1 cellular context compared by ENCODE assay signal in the genomic region with DNA sequence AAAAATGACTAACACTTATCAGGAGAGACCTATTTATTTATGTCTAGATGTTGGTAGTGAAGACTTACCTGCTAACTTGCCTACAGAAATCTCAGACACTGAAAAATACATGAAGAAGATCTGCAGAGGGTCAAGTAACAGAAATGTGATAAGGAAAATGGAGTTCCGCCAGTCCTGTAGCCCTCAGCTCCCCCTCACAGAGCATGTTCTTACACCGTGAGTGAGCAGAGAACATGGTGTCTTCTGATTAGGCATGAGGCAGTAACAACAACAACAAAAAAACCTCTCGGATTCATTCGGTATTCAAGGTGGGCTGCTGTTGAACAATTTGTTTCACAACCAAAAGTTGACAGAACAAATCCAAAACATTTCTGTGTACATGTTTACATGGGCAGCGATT.
TF ChIP-seq lines count a peak whose summit lies in the region.

No MANE protein-coding gene starts in this region.

TF ChIP-seq in H1, 55 proteins besides CTCF, POLR2A, EP300 and RAD21:
- TF ChIP-seq JUN (IDR thresholded peaks at IDR 0.05; ENCODE audit: low read depth, low read length) (no peak), SRF (IDR thresholded peaks at IDR 0.05; ENCODE audit: low read depth, low read length) (no peak), JUND (IDR thresholded peaks at IDR 0.05; ENCODE audit: low read length) (no peak), SUZ12 (IDR thresholded peaks at IDR 0.05; ENCODE audit: low read length) (no peak), CHD1 (IDR thresholded peaks at IDR 0.05; ENCODE audit: low read depth, low read length) (no peak), CREB1 (IDR thresholded peaks at IDR 0.05) (no peak)
- TF ChIP-seq, protein P1, sequence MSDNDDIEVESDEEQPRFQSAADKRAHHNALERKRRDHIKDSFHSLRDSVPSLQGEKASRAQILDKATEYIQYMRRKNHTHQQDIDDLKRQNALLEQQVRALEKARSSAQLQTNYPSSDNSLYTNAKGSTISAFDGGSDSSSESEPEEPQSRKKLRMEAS (IDR thresholded peaks at IDR 0.05), result no peak
- TF ChIP-seq, protein P2, sequence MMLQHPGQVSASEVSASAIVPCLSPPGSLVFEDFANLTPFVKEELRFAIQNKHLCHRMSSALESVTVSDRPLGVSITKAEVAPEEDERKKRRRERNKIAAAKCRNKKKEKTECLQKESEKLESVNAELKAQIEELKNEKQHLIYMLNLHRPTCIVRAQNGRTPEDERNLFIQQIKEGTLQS (IDR thresholded peaks at IDR 0.05; ENCODE audit: insufficient read depth, low read depth, low read length), result no peak
- TF ChIP-seq, protein P3, sequence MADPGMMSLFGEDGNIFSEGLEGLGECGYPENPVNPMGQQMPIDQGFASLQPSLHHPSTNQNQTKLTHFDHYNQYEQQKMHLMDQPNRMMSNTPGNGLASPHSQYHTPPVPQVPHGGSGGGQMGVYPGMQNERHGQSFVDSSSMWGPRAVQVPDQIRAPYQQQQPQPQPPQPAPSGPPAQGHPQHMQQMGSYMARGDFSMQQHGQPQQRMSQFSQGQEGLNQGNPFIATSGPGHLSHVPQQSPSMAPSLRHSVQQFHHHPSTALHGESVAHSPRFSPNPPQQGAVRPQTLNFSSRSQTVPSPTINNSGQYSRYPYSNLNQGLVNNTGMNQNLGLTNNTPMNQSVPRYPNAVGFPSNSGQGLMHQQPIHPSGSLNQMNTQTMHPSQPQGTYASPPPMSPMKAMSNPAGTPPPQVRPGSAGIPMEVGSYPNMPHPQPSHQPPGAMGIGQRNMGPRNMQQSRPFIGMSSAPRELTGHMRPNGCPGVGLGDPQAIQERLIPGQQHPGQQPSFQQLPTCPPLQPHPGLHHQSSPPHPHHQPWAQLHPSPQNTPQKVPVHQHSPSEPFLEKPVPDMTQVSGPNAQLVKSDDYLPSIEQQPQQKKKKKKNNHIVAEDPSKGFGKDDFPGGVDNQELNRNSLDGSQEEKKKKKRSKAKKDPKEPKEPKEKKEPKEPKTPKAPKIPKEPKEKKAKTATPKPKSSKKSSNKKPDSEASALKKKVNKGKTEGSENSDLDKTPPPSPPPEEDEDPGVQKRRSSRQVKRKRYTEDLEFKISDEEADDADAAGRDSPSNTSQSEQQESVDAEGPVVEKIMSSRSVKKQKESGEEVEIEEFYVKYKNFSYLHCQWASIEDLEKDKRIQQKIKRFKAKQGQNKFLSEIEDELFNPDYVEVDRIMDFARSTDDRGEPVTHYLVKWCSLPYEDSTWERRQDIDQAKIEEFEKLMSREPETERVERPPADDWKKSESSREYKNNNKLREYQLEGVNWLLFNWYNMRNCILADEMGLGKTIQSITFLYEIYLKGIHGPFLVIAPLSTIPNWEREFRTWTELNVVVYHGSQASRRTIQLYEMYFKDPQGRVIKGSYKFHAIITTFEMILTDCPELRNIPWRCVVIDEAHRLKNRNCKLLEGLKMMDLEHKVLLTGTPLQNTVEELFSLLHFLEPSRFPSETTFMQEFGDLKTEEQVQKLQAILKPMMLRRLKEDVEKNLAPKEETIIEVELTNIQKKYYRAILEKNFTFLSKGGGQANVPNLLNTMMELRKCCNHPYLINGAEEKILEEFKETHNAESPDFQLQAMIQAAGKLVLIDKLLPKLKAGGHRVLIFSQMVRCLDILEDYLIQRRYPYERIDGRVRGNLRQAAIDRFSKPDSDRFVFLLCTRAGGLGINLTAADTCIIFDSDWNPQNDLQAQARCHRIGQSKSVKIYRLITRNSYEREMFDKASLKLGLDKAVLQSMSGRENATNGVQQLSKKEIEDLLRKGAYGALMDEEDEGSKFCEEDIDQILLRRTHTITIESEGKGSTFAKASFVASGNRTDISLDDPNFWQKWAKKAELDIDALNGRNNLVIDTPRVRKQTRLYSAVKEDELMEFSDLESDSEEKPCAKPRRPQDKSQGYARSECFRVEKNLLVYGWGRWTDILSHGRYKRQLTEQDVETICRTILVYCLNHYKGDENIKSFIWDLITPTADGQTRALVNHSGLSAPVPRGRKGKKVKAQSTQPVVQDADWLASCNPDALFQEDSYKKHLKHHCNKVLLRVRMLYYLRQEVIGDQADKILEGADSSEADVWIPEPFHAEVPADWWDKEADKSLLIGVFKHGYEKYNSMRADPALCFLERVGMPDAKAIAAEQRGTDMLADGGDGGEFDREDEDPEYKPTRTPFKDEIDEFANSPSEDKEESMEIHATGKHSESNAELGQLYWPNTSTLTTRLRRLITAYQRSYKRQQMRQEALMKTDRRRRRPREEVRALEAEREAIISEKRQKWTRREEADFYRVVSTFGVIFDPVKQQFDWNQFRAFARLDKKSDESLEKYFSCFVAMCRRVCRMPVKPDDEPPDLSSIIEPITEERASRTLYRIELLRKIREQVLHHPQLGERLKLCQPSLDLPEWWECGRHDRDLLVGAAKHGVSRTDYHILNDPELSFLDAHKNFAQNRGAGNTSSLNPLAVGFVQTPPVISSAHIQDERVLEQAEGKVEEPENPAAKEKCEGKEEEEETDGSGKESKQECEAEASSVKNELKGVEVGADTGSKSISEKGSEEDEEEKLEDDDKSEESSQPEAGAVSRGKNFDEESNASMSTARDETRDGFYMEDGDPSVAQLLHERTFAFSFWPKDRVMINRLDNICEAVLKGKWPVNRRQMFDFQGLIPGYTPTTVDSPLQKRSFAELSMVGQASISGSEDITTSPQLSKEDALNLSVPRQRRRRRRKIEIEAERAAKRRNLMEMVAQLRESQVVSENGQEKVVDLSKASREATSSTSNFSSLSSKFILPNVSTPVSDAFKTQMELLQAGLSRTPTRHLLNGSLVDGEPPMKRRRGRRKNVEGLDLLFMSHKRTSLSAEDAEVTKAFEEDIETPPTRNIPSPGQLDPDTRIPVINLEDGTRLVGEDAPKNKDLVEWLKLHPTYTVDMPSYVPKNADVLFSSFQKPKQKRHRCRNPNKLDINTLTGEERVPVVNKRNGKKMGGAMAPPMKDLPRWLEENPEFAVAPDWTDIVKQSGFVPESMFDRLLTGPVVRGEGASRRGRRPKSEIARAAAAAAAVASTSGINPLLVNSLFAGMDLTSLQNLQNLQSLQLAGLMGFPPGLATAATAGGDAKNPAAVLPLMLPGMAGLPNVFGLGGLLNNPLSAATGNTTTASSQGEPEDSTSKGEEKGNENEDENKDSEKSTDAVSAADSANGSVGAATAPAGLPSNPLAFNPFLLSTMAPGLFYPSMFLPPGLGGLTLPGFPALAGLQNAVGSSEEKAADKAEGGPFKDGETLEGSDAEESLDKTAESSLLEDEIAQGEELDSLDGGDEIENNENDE (IDR thresholded peaks at IDR 0.05; ENCODE audit: insufficient replicate concordance, low read length), result no peak
- TF ChIP-seq, protein P4, sequence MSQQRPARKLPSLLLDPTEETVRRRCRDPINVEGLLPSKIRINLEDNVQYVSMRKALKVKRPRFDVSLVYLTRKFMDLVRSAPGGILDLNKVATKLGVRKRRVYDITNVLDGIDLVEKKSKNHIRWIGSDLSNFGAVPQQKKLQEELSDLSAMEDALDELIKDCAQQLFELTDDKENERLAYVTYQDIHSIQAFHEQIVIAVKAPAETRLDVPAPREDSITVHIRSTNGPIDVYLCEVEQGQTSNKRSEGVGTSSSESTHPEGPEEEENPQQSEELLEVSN (IDR thresholded peaks at IDR 0.05), result no peak
- TF ChIP-seq, protein P5, sequence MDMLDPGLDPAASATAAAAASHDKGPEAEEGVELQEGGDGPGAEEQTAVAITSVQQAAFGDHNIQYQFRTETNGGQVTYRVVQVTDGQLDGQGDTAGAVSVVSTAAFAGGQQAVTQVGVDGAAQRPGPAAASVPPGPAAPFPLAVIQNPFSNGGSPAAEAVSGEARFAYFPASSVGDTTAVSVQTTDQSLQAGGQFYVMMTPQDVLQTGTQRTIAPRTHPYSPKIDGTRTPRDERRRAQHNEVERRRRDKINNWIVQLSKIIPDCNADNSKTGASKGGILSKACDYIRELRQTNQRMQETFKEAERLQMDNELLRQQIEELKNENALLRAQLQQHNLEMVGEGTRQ (IDR thresholded peaks at IDR 0.05; ENCODE audit: low read length), result no peak
- TF ChIP-seq, protein P6, sequence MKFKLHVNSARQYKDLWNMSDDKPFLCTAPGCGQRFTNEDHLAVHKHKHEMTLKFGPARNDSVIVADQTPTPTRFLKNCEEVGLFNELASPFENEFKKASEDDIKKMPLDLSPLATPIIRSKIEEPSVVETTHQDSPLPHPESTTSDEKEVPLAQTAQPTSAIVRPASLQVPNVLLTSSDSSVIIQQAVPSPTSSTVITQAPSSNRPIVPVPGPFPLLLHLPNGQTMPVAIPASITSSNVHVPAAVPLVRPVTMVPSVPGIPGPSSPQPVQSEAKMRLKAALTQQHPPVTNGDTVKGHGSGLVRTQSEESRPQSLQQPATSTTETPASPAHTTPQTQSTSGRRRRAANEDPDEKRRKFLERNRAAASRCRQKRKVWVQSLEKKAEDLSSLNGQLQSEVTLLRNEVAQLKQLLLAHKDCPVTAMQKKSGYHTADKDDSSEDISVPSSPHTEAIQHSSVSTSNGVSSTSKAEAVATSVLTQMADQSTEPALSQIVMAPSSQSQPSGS (IDR thresholded peaks at IDR 0.05; ENCODE audit: low read length), result no peak
